Comparison of ENCODE assay signal across 8 cellular contexts in genomic region chr15:42575188-42576039, GRCh38. TPM values are rescaled to one million over a fixed set of nuclear protein-coding genes. Genes with fewer than 3 reads are reported as not detected.
DNase-seq lines count a peak whose midpoint lies in the region; ATAC-seq and TF ChIP-seq lines count a peak whose summit lies in the region.

STARD9 (plus strand) TSS chr15:42575606; CDS start chr15:42575716, 110 bp downstream.

- H3K27me3 Mint-ChIP-seq in Calu3 (ENCODE audit: unreplicated experiment), result peaks cover 37% of the 10 kb centered on the region
- H3K27me3 Mint-ChIP-seq in activated CD8-positive, alpha-beta memory T cell treated with anti-CD3 and anti-CD28 coated beads, Interleukin-2, amount 10 ng/mL, durations not matched to agents 7 days and 5 days, result peaks cover 4% of the 10 kb centered on the region

- H3K9me3 Mint-ChIP-seq in Calu3 (ENCODE audit: low read depth, unreplicated experiment), result no peaks in the 10 kb centered on the region
- H3K9me3 Mint-ChIP-seq in activated CD8-positive, alpha-beta memory T cell treated with anti-CD3 and anti-CD28 coated beads, Interleukin-2, amount 10 ng/mL, durations not matched to agents 7 days and 5 days (ENCODE audit: low read depth), result no peaks in the 10 kb centered on the region

- peak; percentile 93 for ATAC-seq in GM21423 (IDR thresholded peaks at IDR 0.05; ENCODE audit: unreplicated experiment)
- ATAC-seq in activated CD8-positive, alpha-beta memory T cell treated with anti-CD3 and anti-CD28 coated beads, Interleukin-2, amount 10 ng/mL, durations not matched to agents 7 days and 5 days, result peak; percentile 92

- H3K36me3 ChIP-seq in HUES48 (ENCODE audit: control insufficient read depth, insufficient read depth, low read length), result no peaks in the 10 kb centered on the region
- H3K36me3 ChIP-seq in NT2/D1 (ENCODE audit: insufficient read depth, insufficient read length, low read length), result no peaks in the 10 kb centered on the region
- H3K36me3 ChIP-seq in endocrine pancreas (ENCODE audit: control insufficient read depth, insufficient read depth, low read length), result no peaks in the 10 kb centered on the region

- H3K4me3 ChIP-seq in HUES48 (ENCODE audit: low read depth, low read length) (peak within 1 kb of the TSS; percentile 76), NT2/D1 (ENCODE audit: insufficient read length, low read depth) (peak within 1 kb of the TSS; percentile 78), endocrine pancreas (ENCODE audit: control insufficient read depth, insufficient read depth, low read length) (peak within 1 kb of the TSS; percentile 70)

- intact Hi-C loops in Calu3 (cut with micrococcal nuclease; ENCODE audit: unreplicated experiment), result no loop called here

- peak within 1 kb of the TSS; percentile 76 for H3K4me3 Mint-ChIP-seq in Calu3 (ENCODE audit: low read depth, unreplicated experiment)
- H3K4me3 Mint-ChIP-seq in activated CD8-positive, alpha-beta memory T cell treated with anti-CD3 and anti-CD28 coated beads, Interleukin-2, amount 10 ng/mL, durations not matched to agents 7 days and 5 days, result peak within 1 kb of the TSS; percentile 89

- no peaks in the 10 kb centered on the region for H3K9me3 ChIP-seq in HUES48 (ENCODE audit: control insufficient read depth, insufficient read depth, low read length)
- no peaks in the 10 kb centered on the region for H3K9me3 ChIP-seq in NT2/D1 (ENCODE audit: insufficient read depth, low read length)
- no peaks in the 10 kb centered on the region for H3K9me3 ChIP-seq in endocrine pancreas (ENCODE audit: control insufficient read depth, low read length)

- H3K27ac ChIP-seq in HUES48 (ENCODE audit: low read depth, low read length), result peak within 1 kb of the TSS; percentile 20

- DNase-seq in Calu3 (peak; percentile 93), NT2/D1 (ENCODE audit: low read depth, low spot score) (peak; percentile 93), mesenteric fat pad (ENCODE audit: low spot score) (peak; percentile 99)
- DNase-seq in activated CD8-positive, alpha-beta memory T cell treated with anti-CD3 and anti-CD28 coated beads, Interleukin-2, amount 10 ng/mL, durations not matched to agents 7 days and 5 days, result peak; percentile 98
- DNase-seq in stimulated activated CD8-positive, alpha-beta memory T cell treated with anti-CD3 and anti-CD28 coated beads, Interleukin-15, amount 100 ng/mL, for 1 hour (ENCODE audit: low read depth), result peak; percentile 86

- H3K9ac ChIP-seq in HUES48 (ENCODE audit: low read depth, low read length), result peak within 1 kb of the TSS; percentile 21; the same call in 1 of the 2 replicates
- H3K9ac ChIP-seq in NT2/D1 (ENCODE audit: insufficient read length, low read depth), result peak within 1 kb of the TSS; percentile 72
- peak within 1 kb of the TSS; percentile 90 for H3K9ac ChIP-seq in endocrine pancreas (ENCODE audit: control insufficient read depth, insufficient read depth, low read length)

- CTCF ChIA-PET in Calu3 (lab: Charles Lee), result interaction anchor here (0.6 kb wide), 1 partner anchor 60 kb away, joined by 9 read pairs; no protein-coding TSS in a partner anchor
- CTCF ChIA-PET in activated CD8-positive, alpha-beta memory T cell treated with anti-CD3 and anti-CD28 coated beads, Interleukin-2, amount 10 ng/mL, durations not matched to agents 7 days and 5 days (lab: Charles Lee), result interaction anchor here (0.7 to 1.5 kb wide), 6 partner anchors 9 to 76 kb away, joined by 3 to 8 read pairs (median 4); no protein-coding TSS in a partner anchor

- BruUV-seq in Calu3 (replicated peaks; lab: Mats Ljungman, UMichigan), result no TSS peak

- H3K4me1 ChIP-seq in HUES48 (ENCODE audit: control insufficient read depth, insufficient read depth, low read length) (no peaks in the 10 kb centered on the region; the same call in 1 of the 2 replicates), NT2/D1 (ENCODE audit: insufficient read depth, insufficient read length) (no peaks in the 10 kb centered on the region), endocrine pancreas (ENCODE audit: control insufficient read depth, insufficient read depth, low read length) (no peaks in the 10 kb centered on the region)

- TF ChIP-seq CTCF in Calu3 (IDR thresholded peaks at IDR 0.05; ENCODE audit: unreplicated experiment), result no peak

- H3K27me3 ChIP-seq in HUES48 (ENCODE audit: control insufficient read depth, insufficient read depth, low read length) (peaks cover 24% of the 10 kb centered on the region), NT2/D1 (ENCODE audit: insufficient read depth, insufficient read length) (peaks cover 18% of the 10 kb centered on the region), endocrine pancreas (ENCODE audit: control insufficient read depth, insufficient read depth, low read length) (no peaks in the 10 kb centered on the region)

- H3K36me3 Mint-ChIP-seq in Calu3 (ENCODE audit: insufficient read depth, unreplicated experiment), result peaks cover 17% of the 10 kb centered on the region
- peaks cover 3% of the 10 kb centered on the region for H3K36me3 Mint-ChIP-seq in activated CD8-positive, alpha-beta memory T cell treated with anti-CD3 and anti-CD28 coated beads, Interleukin-2, amount 10 ng/mL, durations not matched to agents 7 days and 5 days

- no peaks in the 10 kb centered on the region for H3K4me1 Mint-ChIP-seq in Calu3 (ENCODE audit: low read depth, unreplicated experiment)
- H3K4me1 Mint-ChIP-seq in activated CD8-positive, alpha-beta memory T cell treated with anti-CD3 and anti-CD28 coated beads, Interleukin-2, amount 10 ng/mL, durations not matched to agents 7 days and 5 days, result peaks cover 35% of the 10 kb centered on the region

- H3K27ac Mint-ChIP-seq in Calu3 (ENCODE audit: unreplicated experiment), result no peak within 1 kb of the TSS
- H3K27ac Mint-ChIP-seq in activated CD8-positive, alpha-beta memory T cell treated with anti-CD3 and anti-CD28 coated beads, Interleukin-2, amount 10 ng/mL, durations not matched to agents 7 days and 5 days, result peak within 1 kb of the TSS; percentile 86

RNA-seq across cellular contexts. Expression of gene STARD9, which starts in this region (rescaled TPM):
- total RNA-seq in Calu3 (2022) (0.59 and 0.92 TPM in 2 replicates), mesenteric fat pad (17.0 TPM)
- 10 to 100 TPM in 1 of 2 experiments, 1 to 10 TPM in 1; 9.6 to 20.8 TPM for total RNA-seq in activated CD8-positive, alpha-beta memory T cell treated with anti-CD3 and anti-CD28 coated beads, Interleukin-2, amount 10 ng/mL, durations not matched to agents 7 days and 5 days

Comparison
In these comparisons a context has a peak if more than half of its experiments do, and no peak if none do; other contexts are left out.
1. Peak in every context shown above with its lines: DNase-seq, ATAC-seq, H3K4me3 ChIP-seq and H3K27ac ChIP-seq.
2. Peak in DNase-seq in Calu3; RNA of the gene not detected or under 1 TPM.
3. H3K9ac ChIP-seq: peak in every context shown above with its lines; median percentile 90 in endocrine pancreas; 72 in NT2/D1; 21 in HUES48.